Comparison of ENCODE assay signal across 9 cellular contexts in genomic region chr5:128943100-128943499, GRCh38. TPM values are rescaled to one million over a fixed set of nuclear protein-coding genes. Genes with fewer than 3 reads are reported as not detected.
"Had no signal": no experiment of that assay in that cellular context is flagged by ENCODE, and none has a peak within 500 bp of the region (broad histone marks: within the 10 kb centered on the region; RNA-seq: fewer than 3 reads in every experiment).

No MANE protein-coding gene starts in this region.

RNA-seq across cellular contexts. Expression of gene SLC27A6, which starts 22.2 kb away (rescaled TPM):
- total RNA-seq: activated naive CD4-positive, alpha-beta T cell treated with anti-CD3 and anti-CD28 coated beads for 36 hours; activated naive CD4-positive, alpha-beta T cell treated with anti-CD3 and anti-CD28 coated beads, Interleukin-2, amount 50 U/mL, for 72 hours; activated naive CD8-positive, alpha-beta T cell treated with anti-CD3 and anti-CD28 coated beads for 36 hours; activated naive CD8-positive, alpha-beta T cell treated with anti-CD3 and anti-CD28 coated beads, Interleukin-2, amount 10 ng/mL, durations not matched to agents 7 days and 5 days; activated T-cell treated with anti-CD3 and anti-CD28 coated beads, Interleukin-2, amount 50 U/mL, for 4 hours; activated T-cell treated with anti-CD3 and anti-CD28 coated beads, Interleukin-2, amount 50 U/mL, for 72 hours; activated T-helper 1 cell treated with anti-CD3 and anti-CD28 coated beads, Interleukin-12 subunit alpha, Interleukin-12 subunit beta, Interleukin-2, Interleukin-4 antibody, amounts not matched to agents 30 ng/mL and 10 ng/mL and 1 ng/mL, durations not matched to agents 14 hours and 24 hours and 36 hours; activated T-helper 17 cell treated with anti-CD3 and anti-CD28 coated beads, Interleukin-2, amount 50 U/mL, for 72 hours; activated T-helper 2 cell treated with anti-CD3 and anti-CD28 coated beads, Interferon-gamma antibody, Interleukin-2, Interleukin-4, amounts not matched to agents 10 μg/mL and 5 μg/mL and 100 μg/mL, durations not matched to agents 14 hours and 24 hours and 36 hours had no signal
